ENCODE assay signal across 8 cellular contexts in the genomic region with DNA sequence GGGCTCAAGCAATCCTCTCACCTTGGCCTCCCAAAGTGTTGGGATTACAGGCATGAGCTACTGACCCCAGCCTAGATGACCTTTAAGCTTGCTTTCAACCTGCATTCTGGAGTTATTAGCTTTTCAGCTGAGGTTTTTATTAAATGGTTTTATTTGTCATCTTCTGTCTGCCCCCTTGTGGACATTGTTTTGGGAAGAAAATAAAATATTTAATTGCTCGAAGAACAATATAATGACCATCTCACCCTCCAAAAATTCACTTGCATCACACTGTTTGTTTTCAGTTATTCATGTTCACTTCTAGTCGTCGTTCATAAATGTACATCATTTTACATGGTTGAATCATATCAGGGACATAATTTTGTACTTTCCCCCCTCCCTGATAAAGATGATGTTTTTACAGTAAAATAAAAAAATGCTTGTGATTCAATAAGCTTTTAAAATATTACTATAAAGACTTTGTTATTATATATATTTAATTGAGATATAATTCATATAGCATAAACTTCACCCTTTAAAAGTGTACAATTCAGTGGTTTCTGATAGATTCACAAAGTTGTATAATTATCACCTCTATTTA. TPM values are rescaled to one million over a fixed set of nuclear protein-coding genes. Genes with fewer than 3 reads are reported as not detected.
A peak's percentile ranks its signal among the peaks of the same experiment; 100 is the strongest.
DNase-seq lines count a peak whose midpoint lies in the region; ATAC-seq and TF ChIP-seq lines count a peak whose summit lies in the region.

No MANE protein-coding gene starts in this region.

- ATAC-seq in thoracic aorta (ENCODE audit: insufficient number of reproducible peaks, low FRiP score, low read depth) = no peak
- no peak for ATAC-seq in GM18868 (IDR thresholded peaks at IDR 0.05; ENCODE audit: unreplicated experiment)
- ATAC-seq in HG02840 (IDR thresholded peaks at IDR 0.05; ENCODE audit: low FRiP score, unreplicated experiment) = no peak

- H3K4me1 ChIP-seq in OCI-LY3 (ENCODE audit: low read length) = peaks cover 7% of the 10 kb centered on the region; the same call in 1 of the 2 replicates
- H3K4me1 ChIP-seq in esophagus squamous epithelium = peaks cover 4 to 15% (median 10%) of the 10 kb centered on the region in 3 donors
- H3K4me1 ChIP-seq in thoracic aorta (ENCODE audit: control insufficient read depth in 1 of 2, low read depth in 2 of 2) = peaks cover 0 to 11% of the 10 kb centered on the region in 2 donors

- 0 out of 2 replicates have a peak overlapping the region, but pooled peaks have one; percentile 19 for H2AFZ ChIP-seq in OCI-LY3 (ENCODE audit: low read depth, low read length)

- 0 out of 2 replicates have a peak overlapping the region, but pooled peaks have one; percentile 21 for H3K4me3 ChIP-seq in OCI-LY3 (ENCODE audit: low read length)
- H3K4me3 ChIP-seq in esophagus squamous epithelium = no peak overlapping the region
- no peak overlapping the region for H3K4me3 ChIP-seq in thoracic aorta

- intact Hi-C loops in esophagus squamous epithelium (cut with DNase I) = loop anchor here (5.0 kb wide), 1 partner anchor 155 kb away; no protein-coding TSS in a partner anchor

- no peaks in the 10 kb centered on the region for H4K20me1 ChIP-seq in OCI-LY3 (ENCODE audit: insufficient read depth, low read length)

- 1 to 7% methylated on average over 3 of the region's 3 CpGs for WGBS in esophagus squamous epithelium, 2 donors

- H3K27ac ChIP-seq in OCI-LY3 (ENCODE audit: low read length) (no peak overlapping the region), esophagus squamous epithelium (no peak overlapping the region), thoracic aorta (no peak overlapping the region)

- H3K9ac ChIP-seq in OCI-LY3 (ENCODE audit: low read length) = no peak overlapping the region

- H3K9me3 ChIP-seq in OCI-LY3 (ENCODE audit: insufficient read depth, low read length) (no peaks in the 10 kb centered on the region), esophagus squamous epithelium (no peaks in the 10 kb centered on the region), thoracic aorta (no peaks in the 10 kb centered on the region)

- no peaks in the 10 kb centered on the region for H3K79me2 ChIP-seq in OCI-LY3 (ENCODE audit: low read length)

- peak overlapping the region; percentile 28 for H3K4me2 ChIP-seq in OCI-LY3 (ENCODE audit: low read length)

- H3K27me3 ChIP-seq in OCI-LY3 (ENCODE audit: low read depth, low read length) (0 out of 2 replicates have a peak, but pooled peaks cover 3% of the 10 kb centered on the region), esophagus squamous epithelium (peaks cover 0 to 39% (median 0%) of the 10 kb centered on the region in 4 donors), thoracic aorta (replicated peaks; ENCODE audit: insufficient read depth) (no peaks in the 10 kb centered on the region)

- no peak for TF ChIP-seq POLR2A in esophagus squamous epithelium (IDR thresholded peaks at IDR 0.05)

- DNase-seq in NCI-H2227 (lab: John Stamatoyannopoulos, UW; ENCODE audit: unreplicated experiment) (peak; percentile 29), NCI-H2227 treated with DMSO at 0.1 percent for 48 hours (lab: John Stamatoyannopoulos, UW) (no peak), esophagus squamous epithelium (lab: John Stamatoyannopoulos, UW) (no peak), thoracic aorta (ENCODE audit: low spot score) (no peak), anterior cingulate cortex (lab: John Stamatoyannopoulos, UW) (no peak)

- no peaks in the 10 kb centered on the region for H3K36me3 ChIP-seq in OCI-LY3 (replicated peaks; ENCODE audit: low read depth, low read length)
- no peaks in the 10 kb centered on the region for H3K36me3 ChIP-seq in esophagus squamous epithelium
- H3K36me3 ChIP-seq in thoracic aorta = no peaks in the 10 kb centered on the region

- peak; percentile 62 for TF ChIP-seq CTCF in OCI-LY3 (IDR thresholded peaks at IDR 0.05; ENCODE audit: low read depth, low read length)
- TF ChIP-seq CTCF in esophagus squamous epithelium (IDR thresholded peaks at IDR 0.05) = peak in 5 of 6 experiments; percentile 31 to 49 (median 33)
- TF ChIP-seq CTCF in thoracic aorta (IDR thresholded peaks at IDR 0.05) = peak; percentile 51

RNA-seq across cellular contexts. Expression of gene SPATS2, which starts 10.1 kb away (rescaled TPM):
- total RNA-seq in esophagus squamous epithelium = 1 to 10 TPM; 4.8 to 9.8 (median 8.5) TPM
- 10 to 100 TPM; 11.5 to 31.4 TPM for total RNA-seq in thoracic aorta

RNA-seq across cellular contexts. Expression of gene DNAJC22, which starts 10.5 kb away (rescaled TPM):
- total RNA-seq in esophagus squamous epithelium (under 1 TPM in 2 of 4 donors, not detected in 2; 0.18 to 0.53 TPM), thoracic aorta (1 to 10 TPM in 1 of 2 donors, under 1 TPM in 1; 0.68 to 1.5 TPM)

RNA-seq across cellular contexts. Expression of gene C1QL4, which starts 20.2 kb away (rescaled TPM):
- total RNA-seq in esophagus squamous epithelium (not detected), thoracic aorta (not detected)

RNA-seq across cellular contexts. Expression of gene TROAP, which starts 34.1 kb away (rescaled TPM):
- 10 to 100 TPM in 2 of 4 donors, 1 to 10 TPM in 2; 4.6 to 17.5 (median 8.8) TPM for total RNA-seq in esophagus squamous epithelium
- total RNA-seq in thoracic aorta = under 1 TPM; 0.27 to 0.99 TPM
